Comparison of ENCODE assay signal across 8 cellular contexts in the genomic region with DNA sequence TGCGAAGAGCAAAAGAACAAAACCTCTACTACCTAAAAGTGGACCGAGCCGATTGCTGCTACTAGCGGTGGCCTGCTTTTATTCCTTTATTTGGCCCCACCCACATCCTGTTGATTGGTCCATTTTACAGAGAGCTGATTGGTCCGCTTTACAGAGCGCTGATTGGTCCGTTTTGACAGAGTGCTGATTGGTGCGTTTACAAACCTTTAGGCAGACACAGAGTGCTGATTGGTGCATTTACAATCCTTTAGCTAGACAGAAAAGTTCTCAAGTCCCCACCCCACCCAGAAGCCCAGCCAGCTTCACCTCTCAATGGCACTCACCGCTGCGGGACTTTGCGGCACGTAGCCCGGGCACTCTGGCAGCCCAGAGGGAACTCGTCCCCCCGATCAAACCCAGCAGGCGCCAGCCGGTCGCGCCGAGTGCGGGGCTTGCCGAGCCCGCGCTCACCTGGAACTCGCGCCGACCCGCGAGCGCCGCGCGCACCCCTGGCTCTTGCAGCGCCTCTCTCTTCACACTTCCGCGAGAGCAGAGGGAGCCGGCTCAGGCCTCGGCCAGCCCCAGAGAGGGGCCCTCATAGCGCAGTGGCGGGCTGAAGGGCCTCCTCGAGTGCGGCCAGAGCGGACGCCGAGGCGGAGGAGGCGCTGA. TPM values are rescaled to one million over a fixed set of nuclear protein-coding genes. Genes with fewer than 3 reads are reported as not detected.
DNase-seq lines count a peak whose midpoint lies in the region; ATAC-seq, FAIRE-seq and TF ChIP-seq lines count a peak whose summit lies in the region.

No MANE protein-coding gene starts in this region.

- peak in 1 of 2 experiments; percentile 4 for TF ChIP-seq CTCF in Caco-2 (IDR thresholded peaks at IDR 0.05; ENCODE audit: insufficient read depth in 1 of 2, low read depth in 1 of 2, low read length in 1 of 2, severe bottlenecking in 1 of 2, unreplicated experiment in 1 of 2)
- TF ChIP-seq CTCF in astrocyte of the spinal cord (IDR thresholded peaks at IDR 0.05; ENCODE audit: low read depth, low read length), result no peak
- no peak for TF ChIP-seq CTCF in osteocyte (IDR thresholded peaks at IDR 0.05)

- H3K4me3 ChIP-seq in Caco-2 (ENCODE audit: low read depth, low read length) (peak overlapping the region; percentile 58), astrocyte of the spinal cord (ENCODE audit: low read depth, low read length) (peak overlapping the region; percentile 26)

- CTCF ChIA-PET in Caco-2 (lab: Charles Lee), result no interaction called here

- H3K9me3 Mint-ChIP-seq in Caco-2 (ENCODE audit: unreplicated experiment) (no peaks in the 10 kb centered on the region), memory B cell (no peaks in the 10 kb centered on the region), osteocyte (ENCODE audit: unreplicated experiment) (no peaks in the 10 kb centered on the region)

- H3K4me3 Mint-ChIP-seq in Caco-2 (ENCODE audit: unreplicated experiment) (peak overlapping the region; percentile 69), memory B cell (peak overlapping the region; percentile 62), osteocyte (ENCODE audit: unreplicated experiment) (no peak overlapping the region)

- no peaks in the 10 kb centered on the region for H3K36me3 ChIP-seq in Caco-2 (ENCODE audit: control insufficient read depth, insufficient read depth, low read length)

- POLR2A ChIA-PET in Caco-2 (lab: Charles Lee), result no interaction called here

- H3K27me3 ChIP-seq in Caco-2 (replicated peaks; ENCODE audit: control insufficient read depth, insufficient read depth, low read length), result no peaks in the 10 kb centered on the region

- H3K36me3 Mint-ChIP-seq in Caco-2 (ENCODE audit: insufficient read depth, unreplicated experiment) (peaks cover 12% of the 10 kb centered on the region), memory B cell (no peaks in the 10 kb centered on the region), osteocyte (ENCODE audit: unreplicated experiment) (no peaks in the 10 kb centered on the region)

- peak overlapping the region; percentile 27 for H3K27ac Mint-ChIP-seq in Caco-2 (ENCODE audit: unreplicated experiment)
- no peak overlapping the region for H3K27ac Mint-ChIP-seq in memory B cell
- H3K27ac Mint-ChIP-seq in osteocyte (ENCODE audit: unreplicated experiment), result no peak overlapping the region

- H3K4me1 ChIP-seq in Caco-2, result no peaks in the 10 kb centered on the region

- in situ Hi-C loops in astrocyte of the spinal cord (cut with HindIII; ENCODE audit: low sequenced_read_pairs), result no loop called here

- H3K9me3 ChIP-seq in Caco-2, result peaks cover 8% of the 10 kb centered on the region

- no TSS peak for BruUV-seq in Caco-2 (replicated peaks; lab: Mats Ljungman, UMichigan)

- H3K27me3 Mint-ChIP-seq in Caco-2 (ENCODE audit: insufficient read depth, unreplicated experiment) (no peaks in the 10 kb centered on the region), memory B cell (peaks cover 3% of the 10 kb centered on the region), osteocyte (ENCODE audit: unreplicated experiment) (peaks cover under 1% of the 10 kb centered on the region)

- no peak for FAIRE-seq in RCC 7860 (lab: Jason Lieb, UNC)

- intact Hi-C loops in Caco-2 (cut with micrococcal nuclease; ENCODE audit: unreplicated experiment), result no loop called here

- peak; percentile 84 to 89 for DNase-seq in Caco-2
- DNase-seq in astrocyte of the spinal cord (ENCODE audit: low read depth, low spot score), result peak; percentile 7
- peak in 1 of 2 donors; percentile 22 for DNase-seq in memory B cell (ENCODE audit: low spot score in 2 of 2)
- DNase-seq in RCC 7860 (ENCODE audit: low spot score), result no peak
- DNase-seq in 8988T, result no peak
- DNase-seq in osteocyte (ENCODE audit: extremely low spot score, unreplicated experiment), result no peak

- H3K4me1 Mint-ChIP-seq in Caco-2 (ENCODE audit: low read depth, unreplicated experiment), result no peaks in the 10 kb centered on the region
- H3K4me1 Mint-ChIP-seq in memory B cell, result peaks cover 3% of the 10 kb centered on the region
- no peaks in the 10 kb centered on the region for H3K4me1 Mint-ChIP-seq in osteocyte (ENCODE audit: unreplicated experiment)

- ATAC-seq in HG03565 (IDR thresholded peaks at IDR 0.05; ENCODE audit: unreplicated experiment) (peak; percentile 72), memory B cell (ENCODE audit: low read depth) (peak; percentile 49), HG03039 (IDR thresholded peaks at IDR 0.05; ENCODE audit: unreplicated experiment) (no peak)

RNA-seq across cellular contexts. Expression of gene FGD4, which starts 8.7 kb away (rescaled TPM):
- 31.6 and 34.3 TPM in 2 replicates for total RNA-seq in Caco-2 (2022)
- total RNA-seq in osteocyte, result 7.6 and 8.0 TPM in 2 replicates

Comparison
In these comparisons a context has a peak if more than half of its experiments do, and no peak if none do; other contexts are left out.
1. DNase-seq: peak in Caco-2 (2 of 2) and astrocyte of the spinal cord (single experiment); none in RCC 7860 (single experiment), 8988T (single experiment) and osteocyte (single experiment).